In the genomic region with DNA sequence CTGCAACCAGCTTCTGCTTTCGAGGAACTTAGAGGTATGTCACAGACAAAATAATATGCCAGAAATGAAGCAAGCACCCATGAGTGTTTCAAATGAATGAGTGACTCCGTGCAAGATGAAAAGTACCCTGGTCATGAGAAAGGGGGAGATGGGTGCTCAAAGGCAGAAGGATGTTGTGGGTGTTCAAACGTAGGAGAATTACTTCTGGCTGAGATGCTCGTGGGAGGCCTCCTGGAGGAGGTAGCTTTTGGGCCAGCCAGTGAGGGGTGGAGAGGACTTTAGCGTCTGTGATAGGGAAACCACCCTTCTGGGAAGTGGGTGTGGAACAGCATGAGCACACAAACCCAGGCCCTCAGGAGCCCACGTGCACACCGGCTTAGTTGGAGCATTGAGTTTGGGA, we compare ENCODE assay signal across 20 cellular contexts.
DNase-seq lines count a peak whose midpoint lies in the region; ATAC-seq, FAIRE-seq and TF ChIP-seq lines count a peak whose summit lies in the region.
"Had no signal": no experiment of that assay in that cellular context is flagged by ENCODE, and none has a peak within 500 bp of the region (broad histone marks: within the 10 kb centered on the region; RNA-seq: fewer than 3 reads in every experiment).

No MANE protein-coding gene starts in this region.

- no peak overlapping the region for H2AFZ ChIP-seq in OCI-LY7 (ENCODE audit: low read length)
- H2AFZ ChIP-seq: GM23338 had no signal

- no peaks in the 10 kb centered on the region for H3K9me3 Mint-ChIP-seq in activated T-helper 2 cell treated with anti-CD3 and anti-CD28 coated beads, Interferon-gamma antibody, Interleukin-2, Interleukin-4, amounts not matched to agents 10 μg/mL and 5 μg/mL and 100 μg/mL, durations not matched to agents 14 hours and 24 hours and 36 hours
- H3K9me3 Mint-ChIP-seq: GM23338 had no signal

- TF ChIP-seq CTCF in OCI-LY7 (conservative IDR thresholded peaks at IDR 0.05; ENCODE audit: low read length) (no peak), pancreas (IDR thresholded peaks at IDR 0.05) (no peak)

- H3K4me1 Mint-ChIP-seq in activated T-helper 2 cell treated with anti-CD3 and anti-CD28 coated beads, Interferon-gamma antibody, Interleukin-2, Interleukin-4, amounts not matched to agents 10 μg/mL and 5 μg/mL and 100 μg/mL, durations not matched to agents 14 hours and 24 hours and 36 hours (ENCODE audit: low read depth): peaks cover 20% of the 10 kb centered on the region
- H3K4me1 Mint-ChIP-seq: GM23338 had no signal

- H3K9ac ChIP-seq in BLaER1: no peak overlapping the region

- no peaks in the 10 kb centered on the region for H3K79me2 ChIP-seq in OCI-LY7 (ENCODE audit: insufficient read depth, low read depth, low read length)

- no peak for ATAC-seq in pancreas
- ATAC-seq: body of pancreas, GM23338, left lung had no signal

- H3K4me2 ChIP-seq in BLaER1: 0 out of 2 replicates have a peak overlapping the region, but pooled peaks have one; percentile 27
- no peak overlapping the region for H3K4me2 ChIP-seq in OCI-LY7 (ENCODE audit: low read length)
- H3K4me2 ChIP-seq: GM23338 had no signal

- BruUV-seq in OCI-LY7 (replicated peaks; lab: Mats Ljungman, UMichigan): no TSS peak

- no peaks in the 10 kb centered on the region for H4K20me1 ChIP-seq in BLaER1
- H4K20me1 ChIP-seq in OCI-LY7 (ENCODE audit: insufficient read depth, low read length): no peaks in the 10 kb centered on the region

- H3K4me3 Mint-ChIP-seq in activated T-helper 2 cell treated with anti-CD3 and anti-CD28 coated beads, Interferon-gamma antibody, Interleukin-2, Interleukin-4, amounts not matched to agents 10 μg/mL and 5 μg/mL and 100 μg/mL, durations not matched to agents 14 hours and 24 hours and 36 hours (ENCODE audit: low read depth): no peak overlapping the region
- H3K4me3 Mint-ChIP-seq: endodermal cell, GM23338 had no signal

- no peak overlapping the region for H3K4me3 ChIP-seq in BLaER1
- H3K4me3 ChIP-seq in OCI-LY7 (ENCODE audit: low read depth, low read length, poor library complexity, severe bottlenecking): no peak overlapping the region
- no peak overlapping the region for H3K4me3 ChIP-seq in pancreas
- H3K4me3 ChIP-seq: body of pancreas, GM23338, left lung, spleen, upper lobe of left lung had no signal

- intact Hi-C loops in activated T-helper 2 cell treated with anti-CD3 and anti-CD28 coated beads, Interferon-gamma antibody, Interleukin-2, Interleukin-4, amounts not matched to agents 10 μg/mL and 5 μg/mL and 100 μg/mL, durations not matched to agents 14 hours and 24 hours and 36 hours (cut with micrococcal nuclease): no loop called here
- intact Hi-C loops in OCI-LY7 (cut with micrococcal nuclease; ENCODE audit: unreplicated experiment): no loop called here
- intact Hi-C loops in pancreas (cut with DNase I): no loop called here

- DNase-seq in AML-193 (lab: John Stamatoyannopoulos, UW) (peak; percentile 12 to 35), OCI-LY7 (ENCODE audit: low spot score) (no peak), pancreas (no peak)
- no peak for DNase-seq in activated T-helper 2 cell treated with anti-CD3 and anti-CD28 coated beads, Interferon-gamma antibody, Interleukin-2, Interleukin-4, amounts not matched to agents 10 μg/mL and 5 μg/mL and 100 μg/mL, durations not matched to agents 14 hours and 24 hours and 36 hours (ENCODE audit: low spot score)
- peak; percentile 25 for DNase-seq in stimulated activated CD4-positive, alpha-beta T cell treated with anti-CD3 and anti-CD28 coated beads, Interleukin-12 subunit alpha, Interleukin-12 subunit beta, amount 100 ng/mL, for 4 hours
- DNase-seq in effector CD4-positive, alpha-beta T cell: no peak
- DNase-seq: activated gamma-delta T cell treated with Interleukin-2 at 50 U/mL for 16 hours, body of pancreas, endodermal cell, head of caudate nucleus, Kasumi-1, left lung, NCI-H1105, NCI-H510A treated with DMSO at 0.1 percent for 48 hours, spleen, SW 1271, upper lobe of left lung had no signal

- H3K27me3 Mint-ChIP-seq in activated T-helper 2 cell treated with anti-CD3 and anti-CD28 coated beads, Interferon-gamma antibody, Interleukin-2, Interleukin-4, amounts not matched to agents 10 μg/mL and 5 μg/mL and 100 μg/mL, durations not matched to agents 14 hours and 24 hours and 36 hours (ENCODE audit: low read depth): peaks cover 19% of the 10 kb centered on the region

- no peaks in the 10 kb centered on the region for H3K9me2 ChIP-seq in OCI-LY7 (ENCODE audit: insufficient read depth, low read length)

- no peak for FAIRE-seq in pancreas (lab: Jason Lieb, UNC)
- FAIRE-seq: colon had no signal

- no peak overlapping the region for H3K27ac ChIP-seq in BLaER1
- H3K27ac ChIP-seq in OCI-LY7 (ENCODE audit: low read depth, low read length, poor library complexity, severe bottlenecking): no peak overlapping the region
- H3K27ac ChIP-seq in pancreas: no peak overlapping the region
- H3K27ac ChIP-seq: body of pancreas, left lung, spleen, upper lobe of left lung had no signal

- no peaks in the 10 kb centered on the region for H3K36me3 Mint-ChIP-seq in activated T-helper 2 cell treated with anti-CD3 and anti-CD28 coated beads, Interferon-gamma antibody, Interleukin-2, Interleukin-4, amounts not matched to agents 10 μg/mL and 5 μg/mL and 100 μg/mL, durations not matched to agents 14 hours and 24 hours and 36 hours (ENCODE audit: low read depth)

- H3K27ac Mint-ChIP-seq in activated T-helper 2 cell treated with anti-CD3 and anti-CD28 coated beads, Interferon-gamma antibody, Interleukin-2, Interleukin-4, amounts not matched to agents 10 μg/mL and 5 μg/mL and 100 μg/mL, durations not matched to agents 14 hours and 24 hours and 36 hours: peak overlapping the region; percentile 52
- H3K27ac Mint-ChIP-seq: endodermal cell, GM23338 had no signal

- CTCF ChIA-PET in OCI-LY7 (lab: Charles Lee; ENCODE audit: unreplicated experiment): interaction anchor here (1.6 kb wide), 1 partner anchor 30 kb away, joined by 7 read pairs; no protein-coding TSS in a partner anchor

- POLR2A ChIA-PET in OCI-LY7 (lab: Charles Lee): no interaction called here

- H3K4me1 ChIP-seq in BLaER1 (peaks cover 13% of the 10 kb centered on the region), OCI-LY7 (ENCODE audit: insufficient read depth, low read length, poor library complexity, severe bottlenecking) (no peaks in the 10 kb centered on the region), pancreas (no peaks in the 10 kb centered on the region)
- H3K4me1 ChIP-seq: body of pancreas, upper lobe of left lung had no signal

- H3K27me3 ChIP-seq in BLaER1: no peaks in the 10 kb centered on the region
- H3K27me3 ChIP-seq in pancreas: no peaks in the 10 kb centered on the region
- H3K27me3 ChIP-seq: body of pancreas, upper lobe of left lung had no signal

- no peaks in the 10 kb centered on the region for H3K9me3 ChIP-seq in BLaER1
- no peaks in the 10 kb centered on the region for H3K9me3 ChIP-seq in OCI-LY7 (ENCODE audit: low read length)
- H3K9me3 ChIP-seq in pancreas: no peaks in the 10 kb centered on the region
- H3K9me3 ChIP-seq: body of pancreas, left lung had no signal

- H3K36me3 ChIP-seq in BLaER1 (no peaks in the 10 kb centered on the region), OCI-LY7 (ENCODE audit: insufficient read depth, low read length) (no peaks in the 10 kb centered on the region), pancreas (no peaks in the 10 kb centered on the region)
- H3K36me3 ChIP-seq: left lung, spleen, upper lobe of left lung had no signal

- WGBS in pancreas, 2 donors: 79 to 82% methylated on average over 7 of the region's 7 CpGs

Comparison
In these comparisons a context has a peak if more than half of its experiments do, and no peak if none do; other contexts are left out.
1. DNase-seq: peak in AML-193 (2 of 2) and stimulated activated CD4-positive, alpha-beta T cell treated with anti-CD3 and anti-CD28 coated beads, Interleukin-12 subunit alpha, Interleukin-12 subunit beta, amount 100 ng/mL, for 4 hours (single experiment); none in activated T-helper 2 cell treated with anti-CD3 and anti-CD28 coated beads, Interferon-gamma antibody, Interleukin-2, Interleukin-4, amounts not matched to agents 10 μg/mL and 5 μg/mL and 100 μg/mL, durations not matched to agents 14 hours and 24 hours and 36 hours (single experiment), effector CD4-positive, alpha-beta T cell (single experiment), OCI-LY7 (single experiment) and pancreas (0 of 6).